Comparison of ENCODE assay signal across 7 cellular contexts in the genomic region with DNA sequence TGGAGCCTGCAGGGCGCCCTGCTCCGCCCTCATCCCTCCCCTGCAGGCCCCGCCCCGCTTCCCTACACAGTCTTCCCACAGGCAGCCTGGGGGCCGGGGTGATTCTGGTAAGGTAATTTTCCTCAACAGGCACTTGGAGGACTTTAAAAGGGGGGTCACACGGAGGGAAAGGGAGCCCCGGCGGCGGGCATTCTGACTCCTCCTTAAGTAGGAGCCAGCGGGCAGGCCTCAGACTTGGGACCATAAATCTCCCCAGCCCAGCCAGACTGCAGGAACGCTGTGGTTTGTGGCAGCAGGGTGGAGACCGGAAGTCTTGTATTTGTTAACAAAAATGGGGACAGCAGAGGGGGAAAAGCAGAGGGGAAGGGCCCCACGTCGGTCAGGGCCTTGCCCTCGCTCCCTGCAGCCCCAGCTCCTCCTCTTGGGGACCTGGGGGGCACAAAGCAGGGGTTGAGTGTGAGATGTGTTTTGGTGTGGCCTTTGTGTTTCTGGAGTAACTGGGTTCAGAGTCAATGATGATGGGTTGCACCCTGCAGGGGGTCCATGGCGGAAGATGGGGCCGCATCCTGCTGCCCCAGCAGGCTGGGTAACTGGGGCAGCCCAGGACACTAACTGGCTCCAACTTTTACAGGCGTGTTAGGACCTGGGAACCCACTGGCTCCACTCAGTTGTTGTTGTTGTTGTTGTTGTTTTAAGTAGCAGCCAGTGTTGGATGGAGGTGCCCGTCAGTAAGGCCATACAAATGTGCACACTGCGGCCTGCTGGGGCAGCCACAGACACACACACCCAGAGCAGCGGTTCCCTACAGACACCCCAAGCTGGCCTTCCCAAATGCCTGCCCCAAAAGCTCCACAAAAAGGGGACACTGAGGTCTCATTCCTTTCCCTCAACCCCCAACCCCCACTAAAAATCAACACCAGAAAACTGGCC. TPM values are rescaled to one million over a fixed set of nuclear protein-coding genes. Genes with fewer than 3 reads are reported as not detected.
DNase-seq lines count a peak whose midpoint lies in the region; ATAC-seq lines count a peak whose summit lies in the region.

No MANE protein-coding gene starts in this region.

- H3K27me3 ChIP-seq in H7 (ENCODE audit: control insufficient read depth, insufficient read depth, low read length) (no peaks in the 10 kb centered on the region), SJCRH30 (no peaks in the 10 kb centered on the region), mucosa of stomach (ENCODE audit: control insufficient read depth, insufficient read depth, low read length) (no peaks in the 10 kb centered on the region)

- H3K4me3 ChIP-seq in H7 (ENCODE audit: insufficient read depth, low read depth, low read length) (no peak overlapping the region), SJCRH30 (peak overlapping the region; percentile 48), mucosa of stomach (ENCODE audit: low read length) (no peak overlapping the region)

- H3K9ac ChIP-seq in mucosa of stomach (ENCODE audit: low read length) = peak overlapping the region; percentile 0

- DNase-seq in H7 (peak; percentile 84), SJCRH30 (peak; percentile 56 to 61), SK-N-DZ (ENCODE audit: low spot score) (no peak), GOT3 (lab: John Stamatoyannopoulos, UW) (no peak), NCI-H146 treated with DMSO at 0.1 percent for 48 hours (lab: John Stamatoyannopoulos, UW; ENCODE audit: unreplicated experiment) (no peak)
- DNase-seq in effector memory CD8-positive, alpha-beta T cell = peak in 1 of 3 experiments; percentile 7

- H3K27ac ChIP-seq in SJCRH30 = peak overlapping the region; percentile 61

- peaks cover 27% of the 10 kb centered on the region for H3K36me3 ChIP-seq in H7 (replicated peaks; ENCODE audit: control insufficient read depth, insufficient read depth, low read length)
- H3K36me3 ChIP-seq in SJCRH30 = no peaks in the 10 kb centered on the region
- peaks cover 9% of the 10 kb centered on the region for H3K36me3 ChIP-seq in mucosa of stomach (ENCODE audit: control insufficient read depth, insufficient read depth, low read length)

- H3K4me1 ChIP-seq in SJCRH30 = peaks cover 11% of the 10 kb centered on the region
- H3K4me1 ChIP-seq in mucosa of stomach (ENCODE audit: control insufficient read depth, insufficient read depth, low read length) = peaks cover 60% of the 10 kb centered on the region

- no peaks in the 10 kb centered on the region for H3K27me3 Mint-ChIP-seq in effector memory CD8-positive, alpha-beta T cell

- ATAC-seq in effector memory CD8-positive, alpha-beta T cell (replicated peaks) = peak; percentile 28

- no peaks in the 10 kb centered on the region for H3K9me3 Mint-ChIP-seq in effector memory CD8-positive, alpha-beta T cell

- H3K36me3 Mint-ChIP-seq in effector memory CD8-positive, alpha-beta T cell (ENCODE audit: insufficient read depth) = peaks cover 99% of the 10 kb centered on the region

- peaks cover 69 to 70% of the 10 kb centered on the region in 2 donors for H3K4me1 Mint-ChIP-seq in effector memory CD8-positive, alpha-beta T cell (ENCODE audit: low read depth in 2 of 2)

- peak overlapping the region; percentile 83 to 87 for H3K4me3 Mint-ChIP-seq in effector memory CD8-positive, alpha-beta T cell

- H3K9me3 ChIP-seq in SJCRH30 (replicated peaks) (no peaks in the 10 kb centered on the region), mucosa of stomach (ENCODE audit: control insufficient read depth, low read length) (no peaks in the 10 kb centered on the region)

- peak overlapping the region; percentile 93 to 97 for H3K27ac Mint-ChIP-seq in effector memory CD8-positive, alpha-beta T cell

RNA-seq across cellular contexts. Expression of a gene that starts 27.7 kb away (rescaled TPM):
- total RNA-seq in H7 (2014; rRNA removed; shearing (Covaris generic)) = 78.3 and 80.4 TPM in 2 replicates
- 3.0 and 3.2 TPM in 2 replicates for total RNA-seq in SJCRH30 (2014; rRNA removed; shearing (Covaris generic))
- 9.8 and 14.5 TPM in 2 replicates for polyA plus RNA-seq in SK-N-DZ (2014; cell fraction: cytosol; rRNA removed)
- polyA plus RNA-seq in SK-N-DZ (2014; cell fraction: nucleus; rRNA removed) = 6.3 and 6.9 TPM in 2 replicates

Comparison
In these comparisons a context has a peak if more than half of its experiments do, and no peak if none do; other contexts are left out.
1. DNase-seq: peak in H7 (single experiment) and SJCRH30 (2 of 2); none in SK-N-DZ (single experiment), GOT3 (single experiment) and NCI-H146 treated with DMSO at 0.1 percent for 48 hours (single experiment).
2. RNA of a gene that starts 27.7 kb away (total RNA-seq): 78.3 to 80.4 TPM in H7; 3.0 to 3.2 TPM in SJCRH30; every median in the first group is over 10 times any median in the second.